Comparison of ENCODE assay signal across 1 cellular context in genomic region chr7:16411391-16411790, GRCh38.
TF ChIP-seq lines count a peak whose summit lies in the region.

No MANE protein-coding gene starts in this region.

TF ChIP-seq in K562, 482 proteins besides CTCF, POLR2A, EP300 and RAD21 (continued from another document):
- 0 out of 2 replicates have a peak, but pooled peaks have one; percentile 18 for TF ChIP-seq CHAMP1 (IDR thresholded peaks at IDR 0.05)
- peak; percentile 39; the same call in 1 of the 2 replicates for TF ChIP-seq C11orf30 (IDR thresholded peaks at IDR 0.05; ENCODE audit: low read depth)
- TF ChIP-seq KDM4B (IDR thresholded peaks at IDR 0.05; ENCODE audit: borderline replicate concordance in 2 of 2, low read depth in 1 of 2), result no peak
- no peak for TF ChIP-seq E2F5 (CRISPR knock-in tag; IDR thresholded peaks at IDR 0.05)
TF ChIP-seq in K562: peak in this region for 4.
